8 cellular contexts compared by ENCODE assay signal in the genomic region with DNA sequence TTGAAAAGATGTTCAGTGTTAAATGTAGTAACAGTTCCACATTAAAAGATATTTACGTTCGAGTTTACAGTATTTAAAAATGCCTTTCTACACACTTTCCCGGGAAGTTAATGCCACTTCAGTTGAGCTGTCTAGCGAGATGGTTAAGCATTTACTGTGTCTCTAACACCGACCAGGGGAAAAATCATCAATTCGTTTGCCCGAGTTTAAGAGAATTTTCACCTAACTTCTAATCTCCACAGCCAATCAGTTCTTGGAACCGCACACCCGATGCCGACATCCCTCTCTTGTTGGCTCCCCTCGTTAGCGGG. TPM values are rescaled to one million over a fixed set of nuclear protein-coding genes. Genes with fewer than 3 reads are reported as not detected.
DNase-seq lines count a peak whose midpoint lies in the region; FAIRE-seq and TF ChIP-seq lines count a peak whose summit lies in the region.

No MANE protein-coding gene starts in this region.

- H3K4me1 ChIP-seq in kidney (ENCODE audit: control insufficient read depth in 1 of 2, insufficient read depth in 1 of 2, low read depth in 1 of 2, low read length in 2 of 2) (peaks cover 18 to 23% of the 10 kb centered on the region in 2 donors), testis (peaks cover 35% of the 10 kb centered on the region)

- H3K9me3 ChIP-seq in kidney (ENCODE audit: control insufficient read depth in 1 of 2, low read length in 2 of 2) = no peaks in the 10 kb centered on the region
- H3K9me3 ChIP-seq in testis = no peaks in the 10 kb centered on the region

- no peak for FAIRE-seq in kidney (lab: Jason Lieb, UNC)

- H3K36me3 ChIP-seq in kidney (ENCODE audit: control insufficient read depth in 1 of 2, insufficient read depth in 2 of 2, low read length in 2 of 2) (no peaks in the 10 kb centered on the region), testis (ENCODE audit: low read depth, missing control alignments) (no peaks in the 10 kb centered on the region)

- no peak for TF ChIP-seq POLR2A in testis (IDR thresholded peaks at IDR 0.05)

- H3K4me3 ChIP-seq in kidney (ENCODE audit: low read length in 2 of 2) = peak overlapping the region; percentile 80 to 90
- peak overlapping the region; percentile 87 to 99 for H3K4me3 ChIP-seq in testis

- H3K27me3 Mint-ChIP-seq in activated CD4-positive, alpha-beta T cell treated with anti-CD3 and anti-CD28 coated beads, Interleukin-2, amount 10 ng/mL, durations not matched to agents 7 days and 5 days = no peaks in the 10 kb centered on the region
- no peaks in the 10 kb centered on the region for H3K27me3 Mint-ChIP-seq in activated naive CD8-positive, alpha-beta T cell

- DNase-seq in activated CD4-positive, alpha-beta T cell treated with anti-CD3 and anti-CD28 coated beads, Interleukin-2, amount 10 ng/mL, durations not matched to agents 7 days and 5 days = no peak
- no peak for DNase-seq in activated CD4-positive, alpha-beta T cell treated with anti-CD3 and anti-CD28 coated beads for 1 hour
- no peak for DNase-seq in kidney
- no peak for DNase-seq in testis
- no peak for DNase-seq in cerebellum (ENCODE audit: low spot score)
- DNase-seq in posterior vena cava (ENCODE audit: low spot score) = no peak
- no peak for DNase-seq in T1000 (lab: John Stamatoyannopoulos, UW)

- peaks cover 64% of the 10 kb centered on the region for H3K4me1 Mint-ChIP-seq in activated CD4-positive, alpha-beta T cell treated with anti-CD3 and anti-CD28 coated beads, Interleukin-2, amount 10 ng/mL, durations not matched to agents 7 days and 5 days
- H3K4me1 Mint-ChIP-seq in activated naive CD8-positive, alpha-beta T cell (ENCODE audit: low read depth) = peaks cover 66% of the 10 kb centered on the region

- 0 to 2% methylated on average over 12 of the region's 12 CpGs for WGBS in testis, 2 donors

- intact Hi-C loops in kidney (cut with DNase I) (no loop called here), testis (cut with DNase I; ENCODE audit: low total_unique reads) (no loop called here), posterior vena cava (cut with DNase I) (no loop called here)

- TF ChIP-seq CTCF in kidney (IDR thresholded peaks at IDR 0.05; ENCODE audit: borderline replicate concordance, extremely low read depth, insufficient read depth) (no peak), testis (IDR thresholded peaks at IDR 0.05) (no peak)

- H3K9ac ChIP-seq in kidney (ENCODE audit: low read length in 2 of 2) = peak overlapping the region; percentile 35 to 91

- peak overlapping the region; percentile 95 for H3K4me3 Mint-ChIP-seq in activated CD4-positive, alpha-beta T cell treated with anti-CD3 and anti-CD28 coated beads, Interleukin-2, amount 10 ng/mL, durations not matched to agents 7 days and 5 days
- H3K4me3 Mint-ChIP-seq in activated naive CD8-positive, alpha-beta T cell = peak overlapping the region; percentile 92

- H3K27ac ChIP-seq in kidney (ENCODE audit: low read depth in 2 of 2, low read length in 2 of 2) (peak overlapping the region; percentile 97 to 99), testis (peak overlapping the region; percentile 96 to 99)

- no peaks in the 10 kb centered on the region for H3K27me3 ChIP-seq in testis

- POLR2A ChIA-PET in activated CD4-positive, alpha-beta T cell treated with anti-CD3 and anti-CD28 coated beads, Interleukin-2, amount 10 ng/mL, durations not matched to agents 7 days and 5 days (lab: Charles Lee) = interaction anchor here (0.8 to 1.7 kb wide), 5 partner anchors 38 to 761 kb away, joined by 3 to 4 read pairs (median 3); a partner anchor contains a TSS

- H3K27ac Mint-ChIP-seq in activated CD4-positive, alpha-beta T cell treated with anti-CD3 and anti-CD28 coated beads, Interleukin-2, amount 10 ng/mL, durations not matched to agents 7 days and 5 days = peak overlapping the region; percentile 98
- H3K27ac Mint-ChIP-seq in activated naive CD8-positive, alpha-beta T cell = peak overlapping the region; percentile 98

- CTCF ChIA-PET in activated CD4-positive, alpha-beta T cell treated with anti-CD3 and anti-CD28 coated beads, Interleukin-2, amount 10 ng/mL, durations not matched to agents 7 days and 5 days (lab: Charles Lee) = interaction anchor here (0.7 to 1.8 kb wide), 15 partner anchors 10 to 272 kb away, joined by 3 to 8 read pairs (median 4); a partner anchor contains a TSS

- no peaks in the 10 kb centered on the region for H3K9me3 Mint-ChIP-seq in activated CD4-positive, alpha-beta T cell treated with anti-CD3 and anti-CD28 coated beads, Interleukin-2, amount 10 ng/mL, durations not matched to agents 7 days and 5 days
- no peaks in the 10 kb centered on the region for H3K9me3 Mint-ChIP-seq in activated naive CD8-positive, alpha-beta T cell (ENCODE audit: low read depth)

- H3K36me3 Mint-ChIP-seq in activated CD4-positive, alpha-beta T cell treated with anti-CD3 and anti-CD28 coated beads, Interleukin-2, amount 10 ng/mL, durations not matched to agents 7 days and 5 days (ENCODE audit: low read depth) = peaks cover 31% of the 10 kb centered on the region
- H3K36me3 Mint-ChIP-seq in activated naive CD8-positive, alpha-beta T cell = peaks cover 11% of the 10 kb centered on the region

RNA-seq across cellular contexts. Expression of a gene that starts 58.2 kb away (rescaled TPM):
- total RNA-seq in activated CD4-positive, alpha-beta T cell treated with anti-CD3 and anti-CD28 coated beads, Interleukin-2, amount 10 ng/mL, durations not matched to agents 7 days and 5 days = not detected
- total RNA-seq in kidney (not detected), testis (10 to 100 TPM; 13.0 to 30.6 TPM), cerebellum (not detected), posterior vena cava (not detected)
- polyA plus RNA-seq in kidney (ENCODE audit: insufficient read depth, low read depth, low replicate concordance) (0.56 TPM), testis (ENCODE audit: insufficient read depth, low read depth, low replicate concordance) (35.3 TPM)

Comparison
In these comparisons a context has a peak if more than half of its experiments do, and no peak if none do; other contexts are left out.
1. RNA of a gene that starts 58.2 kb away (total RNA-seq): 13.0 to 30.6 TPM in testis; not detected in posterior vena cava, not detected in activated CD4-positive, alpha-beta T cell treated with anti-CD3 and anti-CD28 coated beads, Interleukin-2, amount 10 ng/mL, durations not matched to agents 7 days and 5 days, not detected in kidney (single experiment) and not detected in cerebellum (single experiment); every median in the first group is over 10 times any median in the second.